In the genomic region with DNA sequence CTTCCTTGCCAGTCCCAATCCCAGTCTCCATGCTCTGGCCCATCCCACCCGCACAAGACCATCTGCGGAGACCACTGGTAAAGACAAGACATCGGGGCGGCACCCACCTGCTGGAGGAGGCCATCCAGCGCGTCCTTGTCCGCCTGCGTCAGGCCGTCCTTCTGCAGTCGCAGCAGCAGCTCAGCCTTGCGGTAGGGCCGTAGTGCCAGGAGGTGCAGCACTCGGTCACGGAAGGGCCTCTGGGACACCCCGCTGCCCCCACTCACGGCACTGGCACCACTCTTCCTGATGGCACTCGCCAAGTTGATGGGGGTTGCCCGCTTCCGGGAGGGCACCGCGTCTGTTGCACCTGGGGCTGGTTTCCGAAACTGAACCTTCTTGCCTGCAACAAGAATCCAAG, we compare ENCODE assay signal across 12 cellular contexts. TPM values are rescaled to one million over a fixed set of nuclear protein-coding genes. Genes with fewer than 3 reads are reported as not detected.
DNase-seq lines count a peak whose midpoint lies in the region; ATAC-seq, FAIRE-seq and TF ChIP-seq lines count a peak whose summit lies in the region.
"Had no signal": no experiment of that assay in that cellular context is flagged by ENCODE, and none has a peak within 500 bp of the region (broad histone marks: within the 10 kb centered on the region; RNA-seq: fewer than 3 reads in every experiment).

No MANE protein-coding gene starts in this region.

- no peak for DNase-seq in CD4-positive, alpha-beta T cell
- DNase-seq in NT2/D1 (ENCODE audit: low read depth, low spot score): no peak
- DNase-seq in esophagus squamous epithelium (lab: John Stamatoyannopoulos, UW): no peak
- DNase-seq in H54 (ENCODE audit: insufficient read length, low spot score): no peak
- no peak for DNase-seq in MCF 10A (ENCODE audit: unreplicated experiment)
- DNase-seq: DMS79 treated with DMSO at 0.1 percent for 48 hours, NCI-H748 treated with DMSO at 0.1 percent for 48 hours had no signal

- FAIRE-seq in H54 (lab: Jason Lieb, UNC): no peak

- no peak for ATAC-seq in CD4-positive, alpha-beta T cell (ENCODE audit: poor library complexity)
- no peak for ATAC-seq in HG03095 (IDR thresholded peaks at IDR 0.05; ENCODE audit: unreplicated experiment)

- H3K36me3 ChIP-seq in NT2/D1 (ENCODE audit: insufficient read depth, insufficient read length, low read length) (peaks cover 66% of the 10 kb centered on the region), esophagus squamous epithelium (peaks cover 4 to 85% (median 13%) of the 10 kb centered on the region in 3 donors), skeletal muscle tissue (ENCODE audit: control insufficient read depth in 3 of 3, insufficient read depth in 3 of 3, low read length in 3 of 3) (peaks cover 4 to 25% (median 25%) of the 10 kb centered on the region in 3 donors)

- H3K27me3 Mint-ChIP-seq in CD4-positive, alpha-beta T cell: no peaks in the 10 kb centered on the region
- H3K27me3 Mint-ChIP-seq in MCF 10A (ENCODE audit: insufficient read depth, unreplicated experiment): no peaks in the 10 kb centered on the region

- 100% methylated on average over 1 of the region's 22 CpGs; no CpG with 5 or more reads in 1 of the 2 donors for WGBS in esophagus squamous epithelium, 2 donors

- H3K27ac Mint-ChIP-seq in CD4-positive, alpha-beta T cell: peak overlapping the region; percentile 72
- H3K27ac Mint-ChIP-seq in MCF 10A (ENCODE audit: low read depth, unreplicated experiment): no peak overlapping the region
- H3K27ac Mint-ChIP-seq: T-helper 1 cell treated with Interleukin-12 subunit alpha and Interleukin-12 subunit beta and Interleukin-4 antibody, amounts not matched to agents 30 μg/mL and 1 μg/mL, for 36 hours had no signal

- no peak overlapping the region for H3K4me3 Mint-ChIP-seq in CD4-positive, alpha-beta T cell
- H3K4me3 Mint-ChIP-seq in MCF 10A (ENCODE audit: unreplicated experiment): no peak overlapping the region
- H3K4me3 Mint-ChIP-seq: T-helper 1 cell treated with Interleukin-12 subunit alpha and Interleukin-12 subunit beta and Interleukin-4 antibody, amounts not matched to agents 30 μg/mL and 1 μg/mL, for 36 hours had no signal

- peaks cover 5% of the 10 kb centered on the region for H3K4me1 Mint-ChIP-seq in CD4-positive, alpha-beta T cell (ENCODE audit: low read depth)
- H3K4me1 Mint-ChIP-seq in MCF 10A (ENCODE audit: insufficient read depth, unreplicated experiment): peaks cover 32% of the 10 kb centered on the region

- H3K4me1 ChIP-seq in NT2/D1 (ENCODE audit: insufficient read depth, insufficient read length) (peaks cover 29% of the 10 kb centered on the region), esophagus squamous epithelium (peaks cover 21 to 82% (median 57%) of the 10 kb centered on the region in 3 donors), skeletal muscle tissue (ENCODE audit: control insufficient read depth in 3 of 3, insufficient read depth in 3 of 3, low read length in 3 of 3) (peaks cover 82 to 92% (median 91%) of the 10 kb centered on the region in 3 donors)

- no peaks in the 10 kb centered on the region for H3K9me3 ChIP-seq in CD4-positive, alpha-beta T cell (ENCODE audit: control insufficient read depth, low read length)
- H3K9me3 ChIP-seq in NT2/D1 (ENCODE audit: insufficient read depth, low read length): no peaks in the 10 kb centered on the region
- no peaks in the 10 kb centered on the region for H3K9me3 ChIP-seq in esophagus squamous epithelium
- no peaks in the 10 kb centered on the region for H3K9me3 ChIP-seq in skeletal muscle tissue (ENCODE audit: control insufficient read depth in 3 of 3, low read length in 3 of 3)
- H3K9me3 ChIP-seq: upper lobe of left lung had no signal

- BruUV-seq in MCF 10A (replicated peaks; lab: Mats Ljungman, UMichigan): no TSS peak

- H3K27me3 ChIP-seq in CD4-positive, alpha-beta T cell (ENCODE audit: control insufficient read depth, insufficient read depth, low read length): no peaks in the 10 kb centered on the region
- H3K27me3 ChIP-seq in NT2/D1 (ENCODE audit: insufficient read depth, insufficient read length) (no peaks in the 10 kb centered on the region), esophagus squamous epithelium (no peaks in the 10 kb centered on the region), skeletal muscle tissue (ENCODE audit: control insufficient read depth in 3 of 3, insufficient read depth in 3 of 3, low read length in 3 of 3) (no peaks in the 10 kb centered on the region)
- H3K27me3 ChIP-seq: upper lobe of left lung had no signal

- CTCF ChIA-PET in CD4-positive, alpha-beta T cell (lab: Charles Lee): interaction anchor here (0.7 to 2.6 kb wide), 9 partner anchors 10 to 132 kb away, joined by 3 to 17 read pairs (median 4); no protein-coding TSS in a partner anchor
- CTCF ChIA-PET in MCF 10A (lab: Yijun Ruan, JAX): interaction anchor here (0.6 to 5.3 kb wide), 16 partner anchors 9 to 374 kb away, joined by 3 to 59 read pairs (median 4); partner anchors contain the start of genes ELL and SSBP4

- H3K4me3 ChIP-seq in NT2/D1 (ENCODE audit: insufficient read length, low read depth) (no peak overlapping the region), esophagus squamous epithelium (no peak overlapping the region), skeletal muscle tissue (ENCODE audit: low read length in 3 of 3) (peak overlapping the region in 2 of 3 donors; percentile 6 to 29)
- H3K4me3 ChIP-seq: upper lobe of left lung had no signal

- no peak overlapping the region for H3K27ac ChIP-seq in CD4-positive, alpha-beta T cell (ENCODE audit: low read depth, low read length)
- peak overlapping the region in 3 of 4 donors; percentile 65 to 92 (median 84) for H3K27ac ChIP-seq in esophagus squamous epithelium
- H3K27ac ChIP-seq in skeletal muscle tissue (ENCODE audit: low read depth, low read length): peak overlapping the region; percentile 95

- intact Hi-C loops in CD4-positive, alpha-beta T cell (cut with DNase I, micrococcal nuclease): no loop called here
- intact Hi-C loops in esophagus squamous epithelium (cut with DNase I) (no loop called here), MCF 10A (cut with micrococcal nuclease) (loop anchor here (5.0 kb wide), 1 partner anchor 126 kb away; the partner anchor contains the start of gene REX1BD)

- peaks cover 64% of the 10 kb centered on the region for H3K36me3 Mint-ChIP-seq in CD4-positive, alpha-beta T cell (ENCODE audit: low read depth)
- H3K36me3 Mint-ChIP-seq in MCF 10A (ENCODE audit: insufficient read depth, unreplicated experiment): peaks cover 65% of the 10 kb centered on the region

- no peak for TF ChIP-seq POLR2A in esophagus squamous epithelium (IDR thresholded peaks at IDR 0.05)
- no peak for TF ChIP-seq POLR2A in H54 (IDR thresholded peaks at IDR 0.05; ENCODE audit: low read depth, low read length)

- no peak for TF ChIP-seq CTCF in CD4-positive, alpha-beta T cell (IDR thresholded peaks at IDR 0.05)
- TF ChIP-seq CTCF in esophagus squamous epithelium (IDR thresholded peaks at IDR 0.05) (no peak), MCF 10A (IDR thresholded peaks at IDR 0.05; ENCODE audit: unreplicated experiment) (no peak)

- no peaks in the 10 kb centered on the region for H3K9me3 Mint-ChIP-seq in CD4-positive, alpha-beta T cell
- H3K9me3 Mint-ChIP-seq in MCF 10A (ENCODE audit: unreplicated experiment): no peaks in the 10 kb centered on the region
- H3K9me3 Mint-ChIP-seq: activated naive CD4-positive, alpha-beta T cell treated with anti-CD3 and anti-CD28 coated beads, Interleukin-2, amount 50 U/mL, for 72 hours; T-helper 1 cell treated with Interleukin-12 subunit alpha and Interleukin-12 subunit beta and Interleukin-4 antibody, amounts not matched to agents 30 μg/mL and 1 μg/mL, for 36 hours had no signal

- H3K9ac ChIP-seq in NT2/D1 (ENCODE audit: insufficient read length, low read depth): peak overlapping the region; percentile 26
- H3K9ac ChIP-seq in skeletal muscle tissue (ENCODE audit: low read depth in 1 of 3, low read length in 3 of 3): peak overlapping the region in 2 of 3 donors; percentile 29 to 79

- POLR2A ChIA-PET in CD4-positive, alpha-beta T cell (lab: Charles Lee): no interaction called here
- POLR2A ChIA-PET in MCF 10A (lab: Yijun Ruan, JAX): interaction anchor here (0.7 to 1.1 kb wide), 3 partner anchors 11 to 35 kb away, joined by 3 to 4 read pairs (median 3); no protein-coding TSS in a partner anchor

RNA-seq across cellular contexts. Expression of gene ISYNA1, which starts 23.5 kb away (rescaled TPM):
- 10 to 100 TPM; 34.1 to 41.3 TPM for total RNA-seq in CD4-positive, alpha-beta T cell
- 10 to 100 TPM in 3 of 4 donors, 1 to 10 TPM in 1; 8.1 to 24.4 (median 14.4) TPM for total RNA-seq in esophagus squamous epithelium
- 86.6 TPM for total RNA-seq in skeletal muscle tissue
- 6.8 and 7.7 TPM in 2 replicates for total RNA-seq in MCF 10A (2022)

RNA-seq across cellular contexts. Expression of gene SSBP4, which starts 42.3 kb away (rescaled TPM):
- total RNA-seq in CD4-positive, alpha-beta T cell: 10 to 100 TPM; 44.0 to 50.9 TPM
- total RNA-seq in esophagus squamous epithelium (10 to 100 TPM; 23.7 to 48.1 (median 26.1) TPM), skeletal muscle tissue (79.3 TPM), MCF 10A (2022) (22.3 and 26.3 TPM in 2 replicates)

Comparison
In these comparisons a context has a peak if more than half of its experiments do, and no peak if none do; other contexts are left out.
1. H3K4me3 ChIP-seq: peak in skeletal muscle tissue (2 of 3); none in NT2/D1 (single experiment) and esophagus squamous epithelium (0 of 4).